In genomic region chr9:111008148-111009075, GRCh38 we compare ENCODE assay signal across 18 cellular contexts. TPM values are rescaled to one million over a fixed set of nuclear protein-coding genes. Genes with fewer than 3 reads are reported as not detected.
DNase-seq lines count a peak whose midpoint lies in the region; ATAC-seq, FAIRE-seq and TF ChIP-seq lines count a peak whose summit lies in the region.
"Had no signal": no experiment of that assay in that cellular context is flagged by ENCODE, and none has a peak within 500 bp of the region (broad histone marks: within the 10 kb centered on the region; RNA-seq: fewer than 3 reads in every experiment).

No MANE protein-coding gene starts in this region.

- no peaks in the 10 kb centered on the region for H3K27me3 ChIP-seq in astrocyte (ENCODE audit: insufficient read depth, low read length)
- no peaks in the 10 kb centered on the region for H3K27me3 ChIP-seq in mesendoderm (ENCODE audit: insufficient read depth, low read length, poor library complexity)

- H2AK5ac ChIP-seq in mesendoderm (ENCODE audit: low read length) = no peak overlapping the region

- H3K4me1 ChIP-seq in A549 = peaks cover 41% of the 10 kb centered on the region
- H3K4me1 ChIP-seq in astrocyte (ENCODE audit: insufficient read depth, low read length) = no peaks in the 10 kb centered on the region
- H3K4me1 ChIP-seq in mesendoderm (ENCODE audit: control insufficient read depth, low read depth, low read length) = no peaks in the 10 kb centered on the region
- H3K4me1 ChIP-seq: BLaER1 treated with 17β-estradiol and CSF1 and Interleukin-3, amounts not matched to agents 10 nM and 100 nM had no signal

- CTCF ChIA-PET in A549 (lab: Yijun Ruan, JAX) = interaction anchor here (0.6 to 1.7 kb wide), 3 partner anchors 8 to 1559 kb away, joined by 3 to 4 read pairs (median 3); no protein-coding TSS in a partner anchor

- POLR2A ChIA-PET in A549 (lab: Yijun Ruan, JAX) = no interaction called here

- H2BK15ac ChIP-seq in mesendoderm (replicated peaks; ENCODE audit: low read depth) = no peak overlapping the region

- peaks cover 26% of the 10 kb centered on the region for H3K79me2 ChIP-seq in astrocyte (ENCODE audit: insufficient read depth, low read length)
- H3K79me2 ChIP-seq in mesendoderm (ENCODE audit: control insufficient read depth, insufficient read depth, low read length) = no peaks in the 10 kb centered on the region

- no peaks in the 10 kb centered on the region for H3K9me3 Mint-ChIP-seq in HFFc6
- H3K9me3 Mint-ChIP-seq in astrocyte (ENCODE audit: unreplicated experiment) = peaks cover 6% of the 10 kb centered on the region

- H3K18ac ChIP-seq in mesendoderm (ENCODE audit: low read length) = no peak overlapping the region

- TF ChIP-seq RAD21 in A549 (conservative IDR thresholded peaks at IDR 0.05 in 1 of 2, IDR thresholded peaks at IDR 0.05 in 1 of 2) = no peak

- H3K36me3 Mint-ChIP-seq in HFFc6 (ENCODE audit: low read depth) (peaks cover 42% of the 10 kb centered on the region), astrocyte (ENCODE audit: low read depth, unreplicated experiment) (peaks cover 3% of the 10 kb centered on the region)
- H3K36me3 Mint-ChIP-seq: CD8-positive, alpha-beta memory T cell had no signal

- peak overlapping the region; percentile 13 to 43; a peak in 4 of 6 replicates for H3K27ac ChIP-seq in A549
- H3K27ac ChIP-seq in astrocyte (ENCODE audit: low read depth, low read length) = no peak overlapping the region
- no peak overlapping the region for H3K27ac ChIP-seq in mesendoderm (ENCODE audit: low read depth, low read length)
- H3K27ac ChIP-seq: 22Rv1; BLaER1 treated with 17β-estradiol and CSF1 and Interleukin-3, amounts not matched to agents 10 nM and 100 nM had no signal

- no peak overlapping the region for H2BK120ac ChIP-seq in mesendoderm (ENCODE audit: low read depth, low read length)

- peaks cover 68% of the 10 kb centered on the region for H3K4me1 Mint-ChIP-seq in HFFc6 (ENCODE audit: low read depth)
- H3K4me1 Mint-ChIP-seq in astrocyte (ENCODE audit: low read depth, unreplicated experiment) = peaks cover 11% of the 10 kb centered on the region
- H3K4me1 Mint-ChIP-seq: CD8-positive, alpha-beta memory T cell had no signal

- no peak overlapping the region for H2AFZ ChIP-seq in astrocyte (ENCODE audit: low read depth, low read length)

- no peak for TF ChIP-seq EP300 in A549 (IDR thresholded peaks at IDR 0.05)

- peak in 1 of 2 experiments; percentile 62; a peak in 3 of 6 replicates for ATAC-seq in A549

- no peak overlapping the region for H3K56ac ChIP-seq in mesendoderm (ENCODE audit: low read length)

- no peak overlapping the region for H3K9ac ChIP-seq in astrocyte (ENCODE audit: low read length)
- H3K9ac ChIP-seq in mesendoderm (ENCODE audit: low read length) = no peak overlapping the region
- H3K9ac ChIP-seq: BLaER1 treated with 17β-estradiol and CSF1 and Interleukin-3, amounts not matched to agents 10 nM and 100 nM had no signal

- DNase-seq in A549 (ENCODE audit: low read depth in 1 of 2, low spot score in 1 of 2) (peak in 1 of 2 experiments; percentile 54), HFFc6 (no peak), astrocyte (ENCODE audit: low read depth) (peak; percentile 47), kidney tubule cell (ENCODE audit: low spot score) (peak; percentile 72), HT-29 (ENCODE audit: low spot score) (no peak), mesendoderm (no peak), DMS79 treated with DMSO at 0.1 percent for 48 hours (lab: John Stamatoyannopoulos, UW) (no peak), SKM-1 (lab: John Stamatoyannopoulos, UW; ENCODE audit: unreplicated experiment) (no peak)
- DNase-seq: CD8-positive, alpha-beta memory T cell; DMS 273 treated with DMSO at 0.1 percent for 48 hours; H7; KG1; NCI-H1048; NCI-H146; NCI-H2081; NCI-H510A treated with DMSO at 0.1 percent for 48 hours had no signal

- H3K4me2 ChIP-seq in A549 = peak overlapping the region; percentile 66
- H3K4me2 ChIP-seq in astrocyte (ENCODE audit: low read length) = no peak overlapping the region
- no peak overlapping the region for H3K4me2 ChIP-seq in mesendoderm (ENCODE audit: low read length)
- H3K4me2 ChIP-seq: BLaER1 treated with 17β-estradiol and CSF1 and Interleukin-3, amounts not matched to agents 10 nM and 100 nM had no signal

- H3K9me3 ChIP-seq in A549 = no peaks in the 10 kb centered on the region
- H3K9me3 ChIP-seq in astrocyte (ENCODE audit: insufficient read depth, low read depth, low read length) = no peaks in the 10 kb centered on the region

- H3K4me3 Mint-ChIP-seq in HFFc6 (no peak overlapping the region), astrocyte (ENCODE audit: unreplicated experiment) (no peak overlapping the region)
- H3K4me3 Mint-ChIP-seq: CD8-positive, alpha-beta memory T cell had no signal

- H3K27me3 Mint-ChIP-seq in HFFc6 (ENCODE audit: insufficient read depth) = no peaks in the 10 kb centered on the region
- no peaks in the 10 kb centered on the region for H3K27me3 Mint-ChIP-seq in astrocyte (ENCODE audit: low read depth, unreplicated experiment)

- peaks cover 21% of the 10 kb centered on the region for H4K20me1 ChIP-seq in astrocyte (ENCODE audit: insufficient read depth, low read length)
- H4K20me1 ChIP-seq: BLaER1 treated with 17β-estradiol and CSF1 and Interleukin-3, amounts not matched to agents 10 nM and 100 nM had no signal

- H3K4ac ChIP-seq in mesendoderm (ENCODE audit: low read depth, low read length) = no peak overlapping the region

- H3K79me1 ChIP-seq in mesendoderm (ENCODE audit: low read length) = no peaks in the 10 kb centered on the region

- TF ChIP-seq CTCF in A549 (IDR thresholded peaks at IDR 0.05) (no peak), HFFc6 (IDR thresholded peaks at IDR 0.05) (no peak), astrocyte (IDR thresholded peaks at IDR 0.05; ENCODE audit: insufficient read depth, low read depth, low read length) (no peak)

- no peak overlapping the region for H2BK5ac ChIP-seq in mesendoderm (ENCODE audit: low read length)

- peak overlapping the region; percentile 2; the same call in 1 of the 2 replicates for H3K27ac Mint-ChIP-seq in HFFc6
- no peak overlapping the region for H3K27ac Mint-ChIP-seq in astrocyte (ENCODE audit: unreplicated experiment)
- H3K27ac Mint-ChIP-seq: CD8-positive, alpha-beta memory T cell had no signal

- H3K4me3 ChIP-seq in A549 (no peak overlapping the region), astrocyte (ENCODE audit: insufficient read depth, low read depth, low read length) (no peak overlapping the region), mesendoderm (ENCODE audit: low read length) (no peak overlapping the region)
- H3K4me3 ChIP-seq: BLaER1 treated with 17β-estradiol and CSF1 and Interleukin-3, amounts not matched to agents 10 nM and 100 nM had no signal

- H3K23ac ChIP-seq in mesendoderm (ENCODE audit: low read length) = no peak overlapping the region

- no peak overlapping the region for H4K5ac ChIP-seq in mesendoderm (ENCODE audit: low read length)

- H3K36me3 ChIP-seq in astrocyte (ENCODE audit: insufficient read depth, low read length) = no peaks in the 10 kb centered on the region
- H3K36me3 ChIP-seq in mesendoderm (ENCODE audit: control insufficient read depth, insufficient read depth, low read length) = no peaks in the 10 kb centered on the region
- H3K36me3 ChIP-seq: BLaER1 treated with 17β-estradiol and CSF1 and Interleukin-3, amounts not matched to agents 10 nM and 100 nM had no signal

- TF ChIP-seq POLR2A in A549 (IDR thresholded peaks at IDR 0.05; ENCODE audit: low read length) = no peak

- H4K8ac ChIP-seq in mesendoderm (ENCODE audit: low read depth, low read length) = no peak overlapping the region

- WGBS in A549 (ENCODE audit: missing lambda C conversion rate) = 28% methylated on average over 7 of the region's 7 CpGs
- WGBS in mesendoderm (ENCODE audit: extremely low coverage, insufficient coverage, low lambda C conversion rate) = no CpG with 5 or more reads among the region's 7 CpGs

- no peak for FAIRE-seq in A549 (lab: Jason Lieb, UNC)
- FAIRE-seq in astrocyte (lab: Jason Lieb, UNC) = no peak

TF ChIP-seq in A549, 52 proteins besides CTCF, POLR2A, EP300 and RAD21:
- TF ChIP-seq ELK1 (IDR thresholded peaks at IDR 0.05; ENCODE audit: low read depth, low read length) (no peak), FOSB (CRISPR knock-in tag; IDR thresholded peaks at IDR 0.05) (no peak)
TF ChIP-seq in A549: peak in this region for 0.

RNA-seq across cellular contexts. Expression of gene LPAR1, which starts 29.9 kb away (rescaled TPM):
- 33.7 and 40.1 TPM in 2 replicates for polyA plus RNA-seq in A549 (2011; rRNA removed)
- polyA plus RNA-seq in A549 (2012; cell fraction: cytosol; rRNA removed) = 14.1 and 17.6 TPM in 2 replicates
- 13.1 and 14.5 TPM in 2 replicates for polyA plus RNA-seq in A549 (2012; cell fraction: nucleus; rRNA removed)
- polyA plus RNA-seq in A549 (2017; fragmentation: RNase III; extraction: RNeasy Plus Mini Kit Qiagen cat#74134 plus additional on column Dnase treatment) = 14.9 to 15.8 TPM (median 15.8 TPM) in 3 replicates
- polyA minus RNA-seq in A549 (2011; rRNA and poly(A)+ RNA removed) = 112 and 160 TPM in 2 replicates
- total RNA-seq in HFFc6 (2021; fragmentation: NEBNext Ultra II Directional; extraction: Animal tissue kit (Norgen Biotek cat#: 25700)) = 100 to 1,000 TPM in 4 of 6 experiments, 10 to 100 TPM in 2; 70.6 to 148 (median 123) TPM
- total RNA-seq in astrocyte = 11.5 and 12.7 TPM in 2 replicates
- total RNA-seq in HT-29 (2014; rRNA removed; shearing (Covaris generic)) = not detected in 2 replicates
- 3.0 TPM for polyA plus RNA-seq in mesendoderm (2013, experiment 1 of 2)
- 2.6 TPM for polyA plus RNA-seq in mesendoderm (2013, experiment 2 of 2)
- total RNA-seq: CD8-positive, alpha-beta memory T cell had no signal
- polyA plus RNA-seq: CD8-positive, alpha-beta memory T cell had no signal

Comparison
In these comparisons a context has a peak if more than half of its experiments do, and no peak if none do; other contexts are left out.
1. DNase-seq: peak in astrocyte (single experiment) and kidney tubule cell (single experiment); none in HFFc6 (single experiment), HT-29 (single experiment), mesendoderm (single experiment), DMS79 treated with DMSO at 0.1 percent for 48 hours (single experiment) and SKM-1 (single experiment).
2. H3K27ac ChIP-seq: peak in A549 (2 of 2); none in astrocyte (single experiment) and mesendoderm (single experiment).
3. RNA of gene LPAR1, which starts 29.9 kb away (total RNA-seq): 70.6 to 148 TPM in HFFc6 and 11.5 to 12.7 TPM in astrocyte; not detected in HT-29; every median in the first group is over 10 times any median in the second.